9 cellular contexts compared by ENCODE assay signal in genomic region chr17:39096435-39097158, GRCh38. TPM values are rescaled to one million over a fixed set of nuclear protein-coding genes. Genes with fewer than 3 reads are reported as not detected.
DNase-seq lines count a peak whose midpoint lies in the region; ATAC-seq and TF ChIP-seq lines count a peak whose summit lies in the region.
"Had no signal": no experiment of that assay in that cellular context is flagged by ENCODE, and none has a peak within 500 bp of the region (broad histone marks: within the 10 kb centered on the region; RNA-seq: fewer than 3 reads in every experiment).

No MANE protein-coding gene starts in this region.

- TF ChIP-seq CTCF in activated B cell treated with CpG ODN at 0.5 μM for 24 hours (IDR thresholded peaks at IDR 0.05): no peak

- DNase-seq in DMS79 treated with DMSO at 0.1 percent for 48 hours (lab: John Stamatoyannopoulos, UW) (peak; percentile 10), DMS79 (lab: John Stamatoyannopoulos, UW) (no peak), activated B cell treated with CpG ODN at 0.5 μM for 24 hours (no peak), Right ventricle myocardium superior (no peak), NCI-H2029 (lab: John Stamatoyannopoulos, UW) (no peak), NCI-H226 (no peak)
- peak; percentile 3 for DNase-seq in stimulated activated CD4-positive, alpha-beta T cell treated with anti-CD3 and anti-CD28 coated beads, Interleukin-4, amount 100 ng/mL, for 1 hour

- CTCF ChIA-PET in activated B cell treated with CpG ODN at 0.5 μM for 24 hours (lab: Charles Lee): no interaction called here

- peaks cover 56% of the 10 kb centered on the region for H3K4me1 Mint-ChIP-seq in activated B cell treated with CpG ODN at 0.5 μM for 24 hours

- H3K27me3 Mint-ChIP-seq in activated B cell treated with CpG ODN at 0.5 μM for 24 hours: peaks cover 15% of the 10 kb centered on the region

- peak; percentile 49 for ATAC-seq in activated B cell treated with CpG ODN at 0.5 μM for 24 hours (ENCODE audit: low read depth)
- ATAC-seq in Right ventricle myocardium superior (ENCODE audit: poor library complexity): peak; percentile 37
- no peak for ATAC-seq in HG03108 (IDR thresholded peaks at IDR 0.05; ENCODE audit: unreplicated experiment)

- H3K27ac Mint-ChIP-seq in activated B cell treated with CpG ODN at 0.5 μM for 24 hours: no peak overlapping the region

- H3K9me3 Mint-ChIP-seq in activated B cell treated with CpG ODN at 0.5 μM for 24 hours: no peaks in the 10 kb centered on the region

- POLR2A ChIA-PET in activated B cell treated with CpG ODN at 0.5 μM for 24 hours (lab: Charles Lee): interaction anchor here (0.6 kb wide), 1 partner anchor 389 kb away, joined by 3 read pairs; no protein-coding TSS in a partner anchor

- no peak overlapping the region for H3K4me3 Mint-ChIP-seq in activated B cell treated with CpG ODN at 0.5 μM for 24 hours

- intact Hi-C loops in activated B cell treated with CpG ODN at 0.5 μM for 24 hours (cut with micrococcal nuclease) (no loop called here), Right ventricle myocardium superior (cut with DNase I) (no loop called here)

- no peaks in the 10 kb centered on the region for H3K36me3 Mint-ChIP-seq in activated B cell treated with CpG ODN at 0.5 μM for 24 hours (ENCODE audit: low read depth)

RNA-seq across cellular contexts. Expression of gene PLXDC1, which starts 54.8 kb away (rescaled TPM):
- total RNA-seq in activated B cell treated with CpG ODN at 0.5 μM for 24 hours (not detected in 2 replicates), Right ventricle myocardium superior (14.1 TPM)
- total RNA-seq: SJSA1 had no signal

Comparison
In these comparisons a context has a peak if more than half of its experiments do, and no peak if none do; other contexts are left out.
1. DNase-seq: peak in DMS79 treated with DMSO at 0.1 percent for 48 hours (single experiment) and stimulated activated CD4-positive, alpha-beta T cell treated with anti-CD3 and anti-CD28 coated beads, Interleukin-4, amount 100 ng/mL, for 1 hour (single experiment); none in DMS79 (single experiment), activated B cell treated with CpG ODN at 0.5 μM for 24 hours (single experiment), Right ventricle myocardium superior (single experiment), NCI-H2029 (single experiment) and NCI-H226 (single experiment).
2. RNA of gene PLXDC1, which starts 54.8 kb away (total RNA-seq): 14.1 TPM in Right ventricle myocardium superior (single experiment); not detected in activated B cell treated with CpG ODN at 0.5 μM for 24 hours; every median in the first group is over 10 times any median in the second.